10 cellular contexts compared by ENCODE assay signal in the genomic region with DNA sequence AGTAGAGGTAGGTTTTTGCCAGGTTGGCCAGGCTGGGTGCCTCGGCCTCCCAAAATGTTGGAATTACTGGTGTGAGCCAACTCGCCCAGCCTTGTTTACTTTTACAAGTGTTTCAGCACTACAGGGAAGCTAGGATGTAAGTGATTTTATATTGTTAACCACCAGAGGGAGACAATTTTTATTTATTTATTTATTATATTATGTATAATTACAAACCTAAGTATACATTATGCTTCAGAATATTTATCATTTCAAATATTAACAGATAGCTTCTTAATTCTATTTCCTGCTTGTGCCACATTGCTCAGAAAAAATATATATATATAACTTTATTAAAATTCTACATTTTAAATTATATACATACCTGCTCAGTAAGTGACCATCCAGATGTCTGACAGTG. TPM values are rescaled to one million over a fixed set of nuclear protein-coding genes. Genes with fewer than 3 reads are reported as not detected.
DNase-seq lines count a peak whose midpoint lies in the region; ATAC-seq, FAIRE-seq and TF ChIP-seq lines count a peak whose summit lies in the region.
"Had no signal": no experiment of that assay in that cellular context is flagged by ENCODE, and none has a peak within 500 bp of the region (broad histone marks: within the 10 kb centered on the region; RNA-seq: fewer than 3 reads in every experiment).

No MANE protein-coding gene starts in this region.

- H3K36me3 Mint-ChIP-seq in CD14-positive monocyte (peaks cover 45 to 54% of the 10 kb centered on the region in 2 donors), HFFc6 (ENCODE audit: low read depth) (no peaks in the 10 kb centered on the region; the same call in 1 of the 2 replicates), WTC11 (peaks cover 10% of the 10 kb centered on the region; the same call in 1 of the 2 replicates)

- POLR2A ChIA-PET in WTC11 (lab: Charles Lee) (no interaction called here), HepG2 (lab: Yijun Ruan, JAX) (no interaction called here)

- H3K27ac ChIP-seq in HepG2 (ENCODE audit: extremely low read length, insufficient read depth, low read length) (no peak overlapping the region), stomach (no peak overlapping the region), SJCRH30 (no peak overlapping the region)
- H3K27ac ChIP-seq: SJSA1 had no signal

- TF ChIP-seq POLR2A in HepG2 (IDR thresholded peaks at IDR 0.05; ENCODE audit: insufficient read depth in 1 of 2, low read depth in 2 of 2, low read length in 2 of 2) (no peak), stomach (IDR thresholded peaks at IDR 0.05) (no peak)

- TF ChIP-seq RAD21 in HepG2 (CRISPR knock-in tag; IDR thresholded peaks at IDR 0.05), result no peak

- peak; percentile 66 for TF ChIP-seq CTCF in CD14-positive monocyte (IDR thresholded peaks at IDR 0.05)
- TF ChIP-seq CTCF in HFFc6 (IDR thresholded peaks at IDR 0.05), result peak; percentile 80
- TF ChIP-seq CTCF in WTC11 (IDR thresholded peaks at IDR 0.05), result no peak
- TF ChIP-seq CTCF in HepG2 (CRISPR knock-in tag; IDR thresholded peaks at IDR 0.05), result peak; percentile 21; the same call in 1 of the 2 replicates
- peak in 2 of 7 experiments; percentile 26 to 35 for TF ChIP-seq CTCF in stomach (IDR thresholded peaks at IDR 0.05)

- H3K4me1 ChIP-seq in HepG2 (ENCODE audit: insufficient read depth, low read length) (no peaks in the 10 kb centered on the region), stomach (no peaks in the 10 kb centered on the region), SJCRH30 (no peaks in the 10 kb centered on the region)
- H3K4me1 ChIP-seq: SJSA1 had no signal

- no peak overlapping the region for H3K4me3 ChIP-seq in HepG2 (replicated peaks in 1 of 3; ENCODE audit: insufficient read depth in 1 of 3, low read depth in 2 of 3, low read length in 3 of 3)
- no peak overlapping the region for H3K4me3 ChIP-seq in stomach
- no peak overlapping the region for H3K4me3 ChIP-seq in SJCRH30
- H3K4me3 ChIP-seq: SJSA1 had no signal

- H4K20me1 ChIP-seq in HepG2 (ENCODE audit: insufficient read depth, low read length), result no peaks in the 10 kb centered on the region

- no peak overlapping the region for H3K4me2 ChIP-seq in HepG2 (ENCODE audit: low read depth, low read length)

- CTCF ChIA-PET in WTC11 (lab: Charles Lee), result interaction anchor here (0.7 to 1.0 kb wide), 5 partner anchors 43 to 398 kb away, joined by 3 to 5 read pairs (median 3); no protein-coding TSS in a partner anchor
- CTCF ChIA-PET in HepG2 (lab: Yijun Ruan, JAX; ENCODE audit: low intra/inter-chr PET ratio, low total read pairs), result interaction anchor here (0.6 to 2.3 kb wide), 4 partner anchors 17 to 396 kb away, joined by 3 to 11 read pairs (median 6); no protein-coding TSS in a partner anchor

- no peaks in the 10 kb centered on the region for H3K79me2 ChIP-seq in HepG2 (ENCODE audit: insufficient read depth, low read length)

- H3K4me3 Mint-ChIP-seq in CD14-positive monocyte (no peak overlapping the region), HFFc6 (no peak overlapping the region), WTC11 (no peak overlapping the region)
- H3K4me3 Mint-ChIP-seq: activated T-helper 17 cell treated with anti-CD3 and anti-CD28 coated beads, Interleukin-2, amount 50 U/mL, for 72 hours had no signal

- TF ChIP-seq EP300 in HepG2 (IDR thresholded peaks at IDR 0.05; ENCODE audit: low read depth in 2 of 2, low read length in 2 of 2) (no peak), HepG2 (CRISPR knock-in tag; IDR thresholded peaks at IDR 0.05; ENCODE audit: borderline replicate concordance) (no peak), stomach (IDR thresholded peaks at IDR 0.05) (no peak)

- H3K27ac Mint-ChIP-seq in CD14-positive monocyte, result no peak overlapping the region
- H3K27ac Mint-ChIP-seq in HFFc6, result no peak overlapping the region
- no peak overlapping the region for H3K27ac Mint-ChIP-seq in WTC11
- H3K27ac Mint-ChIP-seq: activated T-helper 17 cell treated with anti-CD3 and anti-CD28 coated beads, Interleukin-2, amount 50 U/mL, for 72 hours had no signal

- no peaks in the 10 kb centered on the region for H3K4me1 Mint-ChIP-seq in CD14-positive monocyte
- peaks cover 14% of the 10 kb centered on the region; the same call in 1 of the 2 replicates for H3K4me1 Mint-ChIP-seq in HFFc6 (ENCODE audit: low read depth)
- H3K4me1 Mint-ChIP-seq in WTC11, result no peaks in the 10 kb centered on the region
- H3K4me1 Mint-ChIP-seq: activated T-helper 17 cell treated with anti-CD3 and anti-CD28 coated beads, Interleukin-2, amount 50 U/mL, for 72 hours had no signal

- H3K36me3 ChIP-seq in HepG2 (replicated peaks in 1 of 2; ENCODE audit: control insufficient read depth in 1 of 2, insufficient read depth in 2 of 2, low read length in 2 of 2) (peaks cover 4 to 35% of the 10 kb centered on the region in 2 experiments), stomach (peaks cover 8 to 98% (median 85%) of the 10 kb centered on the region in 4 donors), SJCRH30 (no peaks in the 10 kb centered on the region; the same call in 1 of the 2 replicates)

- ATAC-seq in WTC11 (peak; percentile 41; the same call in 1 of the 2 replicates), HepG2 (peak; percentile 60; the same call in 2 of the 3 replicates)
- ATAC-seq: activated T-helper 17 cell treated with anti-CD3 and anti-CD28 coated beads, Interleukin-2, amount 50 U/mL, for 72 hours had no signal

- no peaks in the 10 kb centered on the region for H3K27me3 Mint-ChIP-seq in CD14-positive monocyte (ENCODE audit: low read depth in 3 of 3)
- peaks cover 2% of the 10 kb centered on the region; the same call in 1 of the 2 replicates for H3K27me3 Mint-ChIP-seq in HFFc6 (ENCODE audit: insufficient read depth)
- no peaks in the 10 kb centered on the region for H3K27me3 Mint-ChIP-seq in WTC11 (ENCODE audit: low read depth)
- H3K27me3 Mint-ChIP-seq: activated T-helper 17 cell treated with anti-CD3 and anti-CD28 coated beads, Interleukin-2, amount 50 U/mL, for 72 hours had no signal

- intact Hi-C loops in CD14-positive monocyte (cut with micrococcal nuclease) (no loop called here), HepG2 (cut with micrococcal nuclease; ENCODE audit: unreplicated experiment) (loop anchor here (1.0 to 2.0 kb wide), 2 partner anchors 70 to 154 kb away; no protein-coding TSS in a partner anchor), stomach (cut with DNase I; ENCODE audit: low total_unique reads) (no loop called here), posterior vena cava (cut with DNase I) (no loop called here)

- in situ Hi-C loops in HepG2 (cut with HindIII; ENCODE audit: extremely low pct_ligation_motif_present, low pct_unique_long_range_greater_than_20kb), result no loop called here

- H3K9ac ChIP-seq in HepG2 (ENCODE audit: insufficient read depth, low read depth, low read length), result no peak overlapping the region

- no TSS peak for BruUV-seq in HepG2 (replicated peaks; lab: Mats Ljungman, UMichigan)

- DNase-seq in CD14-positive monocyte (ENCODE audit: low spot score), result no peak
- DNase-seq in HFFc6, result no peak
- no peak for DNase-seq in WTC11 (ENCODE audit: low spot score)
- peak; percentile 6 for DNase-seq in HepG2 (ENCODE audit: low spot score)
- no peak for DNase-seq in stomach
- DNase-seq in posterior vena cava (ENCODE audit: low spot score), result no peak
- no peak for DNase-seq in SJCRH30
- DNase-seq in stimulated activated naive CD4-positive, alpha-beta T cell treated with Interleukin-2 at 50 U/mL for 16 hours (lab: John Stamatoyannopoulos, UW), result no peak

- no peaks in the 10 kb centered on the region for H3K27me3 ChIP-seq in HepG2 (ENCODE audit: control insufficient read depth in 1 of 2, insufficient read depth in 2 of 2, low read length in 2 of 2)
- no peaks in the 10 kb centered on the region for H3K27me3 ChIP-seq in stomach
- no peaks in the 10 kb centered on the region for H3K27me3 ChIP-seq in SJCRH30
- H3K27me3 ChIP-seq: SJSA1 had no signal

- no peak overlapping the region for H2AFZ ChIP-seq in HepG2 (ENCODE audit: low read length)

- WGBS in HepG2 (ENCODE audit: low lambda C conversion rate), result 94% methylated on average over 2 of the region's 2 CpGs
- 50 to 65% (median 57%) methylated on average over 2 of the region's 2 CpGs for WGBS in stomach, 5 donors

- no peaks in the 10 kb centered on the region for H3K9me3 Mint-ChIP-seq in CD14-positive monocyte
- no peaks in the 10 kb centered on the region for H3K9me3 Mint-ChIP-seq in HFFc6
- no peaks in the 10 kb centered on the region for H3K9me3 Mint-ChIP-seq in WTC11
- H3K9me3 Mint-ChIP-seq: activated T-helper 17 cell treated with anti-CD3 and anti-CD28 coated beads, Interleukin-2, amount 50 U/mL, for 72 hours had no signal

- FAIRE-seq in HepG2 (lab: Jason Lieb, UNC), result no peak

- H3K9me3 ChIP-seq in HepG2 (ENCODE audit: low read length) (no peaks in the 10 kb centered on the region), stomach (no peaks in the 10 kb centered on the region), SJCRH30 (replicated peaks) (no peaks in the 10 kb centered on the region)
- H3K9me3 ChIP-seq: SJSA1 had no signal

RNA-seq across cellular contexts. Expression of a gene that starts 9.8 kb away (rescaled TPM):
- polyA plus RNA-seq in CD14-positive monocyte (1 to 10 TPM; 6.4 to 9.2 TPM), HepG2 (2011; rRNA removed) (14.6 and 16.1 TPM in 2 replicates), stomach (10 to 100 TPM in 2 of 3 donors, 1 to 10 TPM in 1; 9.2 to 17.6 (median 12.4) TPM)
- 10 to 100 TPM; 16.3 to 18.7 (median 17.1) TPM for total RNA-seq in HFFc6 (2021; fragmentation: NEBNext Ultra II Directional; extraction: Animal tissue kit (Norgen Biotek cat#: 25700))
- total RNA-seq in WTC11 (2021) (11.1 to 12.5 TPM (median 11.2 TPM) in 3 replicates), HepG2 (2016; rRNA removed; fragmentation: Illumina TruSeq; extraction: Trizol) (15.8 and 20.5 TPM in 2 replicates), stomach (10 to 100 TPM; 15.8 to 29.2 (median 21.6) TPM), posterior vena cava (10 to 100 TPM; 18.8 to 19.0 TPM)
- 1.8 and 1.9 TPM in 2 replicates for total RNA-seq in HepG2 (2016; cell fraction: cytosol; rRNA removed; fragmentation: Illumina TruSeq; extraction: Trizol; ENCODE audit: low read depth)
- 15.7 and 20.8 TPM in 2 replicates for total RNA-seq in HepG2 (2016; cell fraction: insoluble cytoplasmic fraction; rRNA removed; fragmentation: Illumina TruSeq; extraction: Trizol)
- total RNA-seq in HepG2 (2016; cell fraction: membrane; rRNA removed; fragmentation: Illumina TruSeq; extraction: Trizol), result 4.1 and 5.0 TPM in 2 replicates
- total RNA-seq in HepG2 (2016; cell fraction: nucleus; rRNA removed; fragmentation: Illumina TruSeq; extraction: Trizol), result 18.3 and 24.5 TPM in 2 replicates
- polyA plus RNA-seq in HepG2 (2011; cell fraction: cytosol; rRNA removed), result 7.5 and 11.5 TPM in 2 replicates
- polyA plus RNA-seq in HepG2 (2011; cell fraction: nucleus; rRNA removed), result 8.1 and 9.6 TPM in 2 replicates
- 19.6 and 28.3 TPM in 2 replicates for polyA plus RNA-seq in HepG2 (2012)
- 1.3 and 1.4 TPM in 2 replicates for polyA plus RNA-seq in HepG2 (2016; cell fraction: cytosol; fragmentation: Illumina TruSeq; extraction: Trizol; ENCODE audit: low read depth)
- polyA plus RNA-seq in HepG2 (2016; cell fraction: insoluble cytoplasmic fraction; fragmentation: Illumina TruSeq; extraction: Trizol; ENCODE audit: low read depth), result 15.0 and 15.9 TPM in 2 replicates
- 2.2 and 2.7 TPM in 2 replicates for polyA plus RNA-seq in HepG2 (2016; cell fraction: membrane; fragmentation: Illumina TruSeq; extraction: Trizol; ENCODE audit: low read depth)
- 22.7 and 24.8 TPM in 2 replicates for polyA plus RNA-seq in HepG2 (2016; cell fraction: nucleus; fragmentation: Illumina TruSeq; extraction: Trizol; ENCODE audit: insufficient read depth, low read depth)
- polyA minus RNA-seq in HepG2 (2011; rRNA and poly(A)+ RNA removed; ENCODE audit: low replicate concordance), result 7.0 and 10.2 TPM in 2 replicates
- 11.9 and 13.3 TPM in 2 replicates for polyA minus RNA-seq in HepG2 (2011; cell fraction: cytosol; rRNA and poly(A)+ RNA removed)
- polyA minus RNA-seq in HepG2 (2011; cell fraction: nucleus; rRNA and poly(A)+ RNA removed), result 16.4 and 20.9 TPM in 2 replicates
- total RNA-seq in SJCRH30 (2014; rRNA removed; shearing (Covaris generic)), result 12.2 and 14.6 TPM in 2 replicates

RNA-seq across cellular contexts. Expression of a gene that starts 9.9 kb away (rescaled TPM):
- 1 to 10 TPM; 3.0 to 3.3 TPM for polyA plus RNA-seq in CD14-positive monocyte
- 10 to 100 TPM in 5 of 6 experiments, 1 to 10 TPM in 1; 7.2 to 14.3 (median 13.2) TPM for total RNA-seq in HFFc6 (2021; fragmentation: NEBNext Ultra II Directional; extraction: Animal tissue kit (Norgen Biotek cat#: 25700))
- total RNA-seq in WTC11 (2021), result 13.1 to 14.2 TPM (median 14.0 TPM) in 3 replicates
- 20.1 and 29.4 TPM in 2 replicates for total RNA-seq in HepG2 (2016; rRNA removed; fragmentation: Illumina TruSeq; extraction: Trizol)
- 7.2 and 8.1 TPM in 2 replicates for total RNA-seq in HepG2 (2016; cell fraction: cytosol; rRNA removed; fragmentation: Illumina TruSeq; extraction: Trizol; ENCODE audit: low read depth)
- total RNA-seq in HepG2 (2016; cell fraction: insoluble cytoplasmic fraction; rRNA removed; fragmentation: Illumina TruSeq; extraction: Trizol), result 21.6 and 28.9 TPM in 2 replicates
- 13.4 and 15.9 TPM in 2 replicates for total RNA-seq in HepG2 (2016; cell fraction: membrane; rRNA removed; fragmentation: Illumina TruSeq; extraction: Trizol)
- total RNA-seq in HepG2 (2016; cell fraction: nucleus; rRNA removed; fragmentation: Illumina TruSeq; extraction: Trizol), result 14.3 and 14.9 TPM in 2 replicates
- polyA plus RNA-seq in HepG2 (2011; rRNA removed), result 5.5 and 9.1 TPM in 2 replicates
- 2.6 and 4.3 TPM in 2 replicates for polyA plus RNA-seq in HepG2 (2011; cell fraction: cytosol; rRNA removed)
- 1.6 TPM in 2 replicates for polyA plus RNA-seq in HepG2 (2011; cell fraction: nucleus; rRNA removed)
- 6.6 and 10.3 TPM in 2 replicates for polyA plus RNA-seq in HepG2 (2012)
- polyA plus RNA-seq in HepG2 (2016; cell fraction: cytosol; fragmentation: Illumina TruSeq; extraction: Trizol; ENCODE audit: low read depth), result 2.2 and 2.6 TPM in 2 replicates
- polyA plus RNA-seq in HepG2 (2016; cell fraction: insoluble cytoplasmic fraction; fragmentation: Illumina TruSeq; extraction: Trizol; ENCODE audit: low read depth), result 27.0 and 27.3 TPM in 2 replicates
- polyA plus RNA-seq in HepG2 (2016; cell fraction: membrane; fragmentation: Illumina TruSeq; extraction: Trizol; ENCODE audit: low read depth), result 4.6 and 4.7 TPM in 2 replicates
- 16.3 and 19.0 TPM in 2 replicates for polyA plus RNA-seq in HepG2 (2016; cell fraction: nucleus; fragmentation: Illumina TruSeq; extraction: Trizol; ENCODE audit: insufficient read depth, low read depth)
- polyA minus RNA-seq in HepG2 (2011; rRNA and poly(A)+ RNA removed; ENCODE audit: low replicate concordance), result 1.6 and 1.7 TPM in 2 replicates
- polyA minus RNA-seq in HepG2 (2011; cell fraction: cytosol; rRNA and poly(A)+ RNA removed), result 2.9 and 3.0 TPM in 2 replicates
- polyA minus RNA-seq in HepG2 (2011; cell fraction: nucleus; rRNA and poly(A)+ RNA removed), result 4.1 and 6.4 TPM in 2 replicates
- total RNA-seq in stomach, result 10 to 100 TPM in 1 of 5 donors, 1 to 10 TPM in 2, under 1 TPM in 1, not detected in 1; 0.43 to 18.3 (median 5.7) TPM
- 1 to 10 TPM; 3.6 to 6.3 (median 4.6) TPM for polyA plus RNA-seq in stomach
- total RNA-seq in posterior vena cava, result 1 to 10 TPM; 4.8 to 5.2 TPM
- total RNA-seq in SJCRH30 (2014; rRNA removed; shearing (Covaris generic)), result 15.2 and 18.8 TPM in 2 replicates

RNA-seq across cellular contexts. Expression of a gene that starts 46.5 kb away (rescaled TPM):
- polyA plus RNA-seq in CD14-positive monocyte (not detected), HepG2 (2011; rRNA removed) (0.05 TPM in 1 of 2 replicates, not detected in the other), stomach (not detected)
- not detected for total RNA-seq in HFFc6 (2021; fragmentation: NEBNext Ultra II Directional; extraction: Animal tissue kit (Norgen Biotek cat#: 25700))
- total RNA-seq in WTC11 (2021) (not detected in 3 replicates), HepG2 (2016; rRNA removed; fragmentation: Illumina TruSeq; extraction: Trizol) (not detected in 2 replicates), stomach (not detected), posterior vena cava (not detected)
- not detected in 2 replicates for total RNA-seq in HepG2 (2016; cell fraction: cytosol; rRNA removed; fragmentation: Illumina TruSeq; extraction: Trizol; ENCODE audit: low read depth)
- not detected in 2 replicates for total RNA-seq in HepG2 (2016; cell fraction: insoluble cytoplasmic fraction; rRNA removed; fragmentation: Illumina TruSeq; extraction: Trizol)
- not detected in 2 replicates for total RNA-seq in HepG2 (2016; cell fraction: membrane; rRNA removed; fragmentation: Illumina TruSeq; extraction: Trizol)
- total RNA-seq in HepG2 (2016; cell fraction: nucleus; rRNA removed; fragmentation: Illumina TruSeq; extraction: Trizol), result not detected in 2 replicates
- not detected in 2 replicates for polyA plus RNA-seq in HepG2 (2011; cell fraction: cytosol; rRNA removed)
- polyA plus RNA-seq in HepG2 (2011; cell fraction: nucleus; rRNA removed), result not detected in 2 replicates
- polyA plus RNA-seq in HepG2 (2012), result not detected in 2 replicates
- not detected in 2 replicates for polyA plus RNA-seq in HepG2 (2016; cell fraction: cytosol; fragmentation: Illumina TruSeq; extraction: Trizol; ENCODE audit: low read depth)
- not detected in 2 replicates for polyA plus RNA-seq in HepG2 (2016; cell fraction: insoluble cytoplasmic fraction; fragmentation: Illumina TruSeq; extraction: Trizol; ENCODE audit: low read depth)
- not detected in 2 replicates for polyA plus RNA-seq in HepG2 (2016; cell fraction: membrane; fragmentation: Illumina TruSeq; extraction: Trizol; ENCODE audit: low read depth)
- not detected in 2 replicates for polyA plus RNA-seq in HepG2 (2016; cell fraction: nucleus; fragmentation: Illumina TruSeq; extraction: Trizol; ENCODE audit: insufficient read depth, low read depth)
- polyA minus RNA-seq in HepG2 (2011; rRNA and poly(A)+ RNA removed; ENCODE audit: low replicate concordance), result not detected in 2 replicates
- polyA minus RNA-seq in HepG2 (2011; cell fraction: cytosol; rRNA and poly(A)+ RNA removed), result not detected in 2 replicates
- not detected in 2 replicates for polyA minus RNA-seq in HepG2 (2011; cell fraction: nucleus; rRNA and poly(A)+ RNA removed)
- not detected in 2 replicates for total RNA-seq in SJCRH30 (2014; rRNA removed; shearing (Covaris generic))
- total RNA-seq: activated T-helper 17 cell treated with anti-CD3 and anti-CD28 coated beads, Interleukin-2, amount 50 U/mL, for 72 hours; SJSA1 had no signal
